8 cellular contexts compared by ENCODE assay signal in the genomic region with DNA sequence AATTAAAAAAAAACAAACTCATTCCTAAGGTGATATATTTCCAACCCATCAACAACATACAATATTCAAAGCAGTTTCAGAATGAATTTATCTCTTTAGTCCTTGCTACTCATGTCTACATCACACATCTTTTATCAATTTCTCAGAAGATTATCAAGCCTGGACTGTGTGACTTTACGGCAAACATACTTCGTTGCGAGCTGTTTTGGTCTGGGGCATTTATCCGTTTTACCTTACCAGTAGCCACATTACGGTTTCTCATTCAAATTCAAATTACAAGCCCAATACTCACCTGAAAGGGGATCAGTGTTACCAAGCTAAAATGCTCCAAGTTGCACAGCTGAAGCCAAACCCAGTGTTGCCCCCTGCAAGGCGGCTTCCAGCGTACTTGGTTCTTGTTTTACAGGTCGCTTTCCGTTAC. TPM values are rescaled to one million over a fixed set of nuclear protein-coding genes. Genes with fewer than 3 reads are reported as not detected.
DNase-seq lines count a peak whose midpoint lies in the region; ATAC-seq, FAIRE-seq and TF ChIP-seq lines count a peak whose summit lies in the region.

No MANE protein-coding gene starts in this region.

- H3K36me3 ChIP-seq in DND-41 (ENCODE audit: insufficient read depth, low read length), result peaks cover 67% of the 10 kb centered on the region
- H3K36me3 ChIP-seq in PC-3 (ENCODE audit: low read depth, low read length), result peaks cover 60% of the 10 kb centered on the region
- peaks cover 6 to 46% (median 9%) of the 10 kb centered on the region in 3 donors for H3K36me3 ChIP-seq in pancreas

- CTCF ChIA-PET in PC-3 (lab: Charles Lee), result no interaction called here

- POLR2A ChIA-PET in PC-3 (lab: Charles Lee; ENCODE audit: unreplicated experiment), result interaction anchor here (0.6 kb wide), 1 partner anchor 108 kb away, joined by 5 read pairs; no protein-coding TSS in a partner anchor

- intact Hi-C loops in PC-3 (cut with micrococcal nuclease), result no loop called here
- intact Hi-C loops in pancreas (cut with DNase I), result no loop called here

- 1 to 2% methylated on average over 9 of the region's 9 CpGs for WGBS in pancreas, 2 donors

- H3K4me3 ChIP-seq in DND-41 (ENCODE audit: low read depth in 1 of 2, low read length in 2 of 2), result peak overlapping the region; percentile 82 to 85
- peak overlapping the region; percentile 73 for H3K4me3 ChIP-seq in PC-3 (ENCODE audit: low read length)
- peak overlapping the region; percentile 97 for H3K4me3 ChIP-seq in epithelial cell of proximal tubule (ENCODE audit: low read depth, low read length)
- peak overlapping the region; percentile 36 to 100 (median 76) for H3K4me3 ChIP-seq in pancreas

- peak overlapping the region; percentile 100 for H3K9ac ChIP-seq in DND-41 (ENCODE audit: low read depth, low read length)
- peak overlapping the region; percentile 70 for H3K9ac ChIP-seq in PC-3 (ENCODE audit: low read length)

- H3K27me3 ChIP-seq in DND-41 (ENCODE audit: insufficient read depth, low read length, poor library complexity) (no peaks in the 10 kb centered on the region), PC-3 (ENCODE audit: low read length) (no peaks in the 10 kb centered on the region), pancreas (no peaks in the 10 kb centered on the region)

- peaks cover 91% of the 10 kb centered on the region for H3K79me2 ChIP-seq in DND-41 (ENCODE audit: insufficient read depth, low read length)
- peaks cover 67% of the 10 kb centered on the region for H3K79me2 ChIP-seq in PC-3 (ENCODE audit: low read length)

- no peak overlapping the region for H2AFZ ChIP-seq in DND-41 (ENCODE audit: low read depth, low read length)
- H2AFZ ChIP-seq in PC-3 (ENCODE audit: low read length), result no peak overlapping the region

- no peaks in the 10 kb centered on the region for H3K9me3 ChIP-seq in DND-41 (ENCODE audit: insufficient read depth, low read length, severe bottlenecking)
- H3K9me3 ChIP-seq in PC-3 (ENCODE audit: low read length), result no peaks in the 10 kb centered on the region
- H3K9me3 ChIP-seq in pancreas, result no peaks in the 10 kb centered on the region

- ATAC-seq in DND-41 (ENCODE audit: insufficient read depth, low read depth) (no peak), PC-3 (no peak), pancreas (no peak)

- H3K4me1 ChIP-seq in DND-41 (ENCODE audit: insufficient read depth, low read length) (peaks cover 61% of the 10 kb centered on the region), PC-3 (ENCODE audit: insufficient read depth, low read length) (peaks cover 26% of the 10 kb centered on the region), pancreas (peaks cover 29 to 49% (median 38%) of the 10 kb centered on the region in 3 donors)

- peaks cover 11% of the 10 kb centered on the region for H3F3A ChIP-seq in PC-3 (ENCODE audit: low read length, unreplicated experiment)

- FAIRE-seq in pancreas (lab: Jason Lieb, UNC), result no peak

- H3K27ac ChIP-seq in DND-41 (ENCODE audit: low read length) (peak overlapping the region; percentile 64), PC-3 (ENCODE audit: low read length) (no peak overlapping the region), pancreas (peak overlapping the region in 1 of 4 donors; percentile 89)

- TF ChIP-seq CTCF in DND-41 (IDR thresholded peaks at IDR 0.05; ENCODE audit: borderline replicate concordance, extremely low read depth, low read length, poor library complexity, severe bottlenecking) (no peak), PC-3 (conservative IDR thresholded peaks at IDR 0.05; ENCODE audit: low read depth, low read length) (no peak), epithelial cell of proximal tubule (conservative IDR thresholded peaks at IDR 0.05; ENCODE audit: low read depth, low read length) (no peak), pancreas (IDR thresholded peaks at IDR 0.05) (no peak)

- TSS peak; percentile 33 for BruUV-seq in PC-3 (replicated peaks; lab: Mats Ljungman, UMichigan)

- peaks cover 67% of the 10 kb centered on the region for H4K20me1 ChIP-seq in DND-41 (ENCODE audit: insufficient read depth, low read length)
- H4K20me1 ChIP-seq in PC-3 (ENCODE audit: low read length), result peaks cover 59% of the 10 kb centered on the region

- peak overlapping the region; percentile 89 for H3K4me2 ChIP-seq in DND-41 (ENCODE audit: insufficient read depth, low read length)
- peak overlapping the region; percentile 91 for H3K4me2 ChIP-seq in PC-3 (ENCODE audit: low read length)

- no peaks in the 10 kb centered on the region for H3K9me2 ChIP-seq in PC-3 (replicated peaks; ENCODE audit: low read length)

- DNase-seq in DND-41 (no peak), PC-3 (no peak), epithelial cell of proximal tubule (ENCODE audit: low read depth) (no peak), pancreas (peak in 1 of 6 donors; percentile 40), AG20443 (ENCODE audit: low spot score) (no peak), GF-D8 (lab: John Stamatoyannopoulos, UW) (no peak), NCI-H82 treated with DMSO at 0.1 percent for 48 hours (lab: John Stamatoyannopoulos, UW; ENCODE audit: unreplicated experiment) (no peak)
- no peak for DNase-seq in effector CD4-positive, alpha-beta T cell

RNA-seq across cellular contexts. Expression of gene HNRNPH1, which starts 1.9 kb away (rescaled TPM):
- total RNA-seq in PC-3 (2014; rRNA removed) (533 and 610 TPM in 2 replicates), epithelial cell of proximal tubule (405 and 511 TPM in 2 replicates), pancreas (100 to 1,000 TPM; 210 to 384 (median 269) TPM)
- 100 to 1,000 TPM; 341 to 395 TPM for polyA plus RNA-seq in pancreas

RNA-seq across cellular contexts. Expression of gene CBY3, which starts 59.3 kb away (rescaled TPM):
- total RNA-seq in PC-3 (2014; rRNA removed) (1.4 TPM in 1 of 2 replicates, not detected in the other), epithelial cell of proximal tubule (not detected in 2 replicates), pancreas (not detected)
- not detected for polyA plus RNA-seq in pancreas
